1 cellular context compared by ENCODE assay signal in the genomic region with DNA sequence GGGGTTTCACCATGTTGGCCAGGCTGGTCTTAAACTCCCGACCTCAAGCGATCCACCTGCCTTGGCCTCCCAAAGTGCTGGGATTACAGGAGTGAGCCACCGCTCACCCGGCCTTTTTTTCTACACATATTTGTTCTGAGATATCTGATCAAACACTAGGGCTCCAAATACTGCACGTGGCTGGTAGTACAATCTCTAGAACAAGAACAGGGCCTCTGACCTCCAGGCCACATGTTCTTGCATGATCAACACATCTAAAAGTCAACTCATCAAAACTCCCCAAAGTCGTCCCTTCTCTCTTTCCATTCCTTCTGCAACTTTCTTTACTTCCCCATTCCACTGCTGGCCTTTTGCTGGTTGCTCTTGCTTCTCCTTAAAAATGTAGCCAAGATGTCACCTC.
A peak's percentile ranks its signal among the peaks of the same experiment; 100 is the strongest.
TF ChIP-seq lines count a peak whose summit lies in the region.

No MANE protein-coding gene starts in this region.

TF ChIP-seq in HepG2, 621 proteins besides CTCF, POLR2A, EP300 and RAD21 (continued from another document):
- no peak for TF ChIP-seq USF2 (IDR thresholded peaks at IDR 0.05; ENCODE audit: low read depth, low read length)
- TF ChIP-seq USF2 (CRISPR knock-in tag; IDR thresholded peaks at IDR 0.05; ENCODE audit: borderline replicate concordance), result no peak
- TF ChIP-seq HHEX (CRISPR knock-in tag; IDR thresholded peaks at IDR 0.05), result peak; percentile 96
- no peak for TF ChIP-seq ZNF235 (CRISPR knock-in tag; IDR thresholded peaks at IDR 0.05; ENCODE audit: borderline replicate concordance)
- TF ChIP-seq ZNF362 (CRISPR knock-in tag; IDR thresholded peaks at IDR 0.05; ENCODE audit: borderline replicate concordance), result peak; percentile 81
- no peak for TF ChIP-seq ZNF20 (CRISPR knock-in tag; IDR thresholded peaks at IDR 0.05)
- TF ChIP-seq YY1 (IDR thresholded peaks at IDR 0.05; ENCODE audit: insufficient read depth, insufficient replicate concordance, low read depth, low read length), result no peak
- TF ChIP-seq ZNF776 (CRISPR knock-in tag; IDR thresholded peaks at IDR 0.05), result no peak
- TF ChIP-seq AHR (CRISPR knock-in tag; IDR thresholded peaks at IDR 0.05), result no peak
- TF ChIP-seq ZBTB8A (CRISPR knock-in tag; IDR thresholded peaks at IDR 0.05; ENCODE audit: borderline replicate concordance, low read depth), result no peak
- TF ChIP-seq, protein P1, sequence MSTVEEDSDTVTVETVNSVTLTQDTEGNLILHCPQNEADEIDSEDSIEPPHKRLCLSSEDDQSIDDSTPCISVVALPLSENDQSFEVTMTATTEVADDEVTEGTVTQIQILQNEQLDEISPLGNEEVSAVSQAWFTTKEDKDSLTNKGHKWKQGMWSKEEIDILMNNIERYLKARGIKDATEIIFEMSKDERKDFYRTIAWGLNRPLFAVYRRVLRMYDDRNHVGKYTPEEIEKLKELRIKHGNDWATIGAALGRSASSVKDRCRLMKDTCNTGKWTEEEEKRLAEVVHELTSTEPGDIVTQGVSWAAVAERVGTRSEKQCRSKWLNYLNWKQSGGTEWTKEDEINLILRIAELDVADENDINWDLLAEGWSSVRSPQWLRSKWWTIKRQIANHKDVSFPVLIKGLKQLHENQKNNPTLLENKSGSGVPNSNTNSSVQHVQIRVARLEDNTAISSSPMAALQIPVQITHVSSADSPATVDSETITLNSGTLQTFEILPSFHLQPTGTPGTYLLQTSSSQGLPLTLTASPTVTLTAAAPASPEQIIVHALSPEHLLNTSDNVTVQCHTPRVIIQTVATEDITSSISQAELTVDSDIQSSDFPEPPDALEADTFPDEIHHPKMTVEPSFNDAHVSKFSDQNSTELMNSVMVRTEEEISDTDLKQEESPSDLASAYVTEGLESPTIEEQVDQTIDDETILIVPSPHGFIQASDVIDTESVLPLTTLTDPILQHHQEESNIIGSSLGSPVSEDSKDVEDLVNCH (CRISPR knock-in tag; IDR thresholded peaks at IDR 0.05), result no peak
- no peak for TF ChIP-seq SOX6 (IDR thresholded peaks at IDR 0.05)
- TF ChIP-seq SOX6 (CRISPR knock-in tag; IDR thresholded peaks at IDR 0.05), result peak; percentile 80
- TF ChIP-seq LCORL (IDR thresholded peaks at IDR 0.05), result no peak
- no peak for TF ChIP-seq LCORL (CRISPR knock-in tag; IDR thresholded peaks at IDR 0.05)
- TF ChIP-seq ZNF468 (CRISPR knock-in tag; IDR thresholded peaks at IDR 0.05), result no peak
- no peak for TF ChIP-seq ZNF704 (CRISPR knock-in tag; IDR thresholded peaks at IDR 0.05; ENCODE audit: borderline replicate concordance)
- TF ChIP-seq ZNF225 (CRISPR knock-in tag; IDR thresholded peaks at IDR 0.05), result no peak
